Comparison of ENCODE assay signal across 9 cellular contexts in the genomic region with DNA sequence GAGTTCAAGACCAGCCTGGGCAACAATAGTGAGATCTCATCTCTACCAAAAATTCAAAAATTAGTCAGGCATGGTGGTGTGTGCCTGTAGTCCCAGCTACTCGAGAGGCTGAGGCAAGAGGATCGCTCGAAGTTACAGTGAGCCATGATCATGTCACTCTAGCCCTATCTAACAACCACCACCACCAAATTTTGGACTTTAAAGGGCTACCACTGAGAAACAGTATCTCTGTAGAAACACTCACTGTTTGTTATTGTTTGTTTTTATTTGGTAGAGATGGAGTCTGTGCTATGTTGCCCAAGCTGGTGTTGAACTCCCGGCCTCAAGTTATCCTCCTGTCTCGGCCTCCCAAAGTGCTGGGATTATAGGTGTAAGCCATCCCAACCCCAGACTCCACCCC. TPM values are rescaled to one million over a fixed set of nuclear protein-coding genes. Genes with fewer than 3 reads are reported as not detected.
A peak's percentile ranks its signal among the peaks of the same experiment; 100 is the strongest.
DNase-seq lines count a peak whose midpoint lies in the region; ATAC-seq and TF ChIP-seq lines count a peak whose summit lies in the region.
"Had no signal": no experiment of that assay in that cellular context is flagged by ENCODE, and none has a peak within 500 bp of the region (broad histone marks: within the 10 kb centered on the region; RNA-seq: fewer than 3 reads in every experiment).

No MANE protein-coding gene starts in this region.

- in situ Hi-C loops in mammary epithelial cell (cut with MboI; ENCODE audit: low sequenced_read_pairs in 2 of 2): no loop called here
- in situ Hi-C loops in HAP-1 (cut with MboI; ENCODE audit: low sequenced_read_pairs): no loop called here

- dilution Hi-C loops in mammary epithelial cell (cut with HindIII; ENCODE audit: low sequenced_read_pairs): no loop called here

- WGBS in mammary epithelial cell (ENCODE audit: low coverage, missing lambda C conversion rate): 93% methylated on average over 4 of the region's 5 CpGs

- no peaks in the 10 kb centered on the region for H3K27me3 ChIP-seq in BLaER1
- no peaks in the 10 kb centered on the region for H3K27me3 ChIP-seq in mammary epithelial cell (ENCODE audit: insufficient read depth, low read length)
- H3K27me3 ChIP-seq in neural progenitor cell: no peaks in the 10 kb centered on the region
- H3K27me3 ChIP-seq in HAP-1 (ENCODE audit: low read depth): no peaks in the 10 kb centered on the region

- peaks cover 45% of the 10 kb centered on the region for H3K4me1 Mint-ChIP-seq in neural progenitor cell

- peaks cover 1% of the 10 kb centered on the region; the same call in 1 of the 2 replicates for H3K36me3 ChIP-seq in BLaER1
- H3K36me3 ChIP-seq in KOPT-K1 (ENCODE audit: insufficient read depth, low read length): peaks cover 27% of the 10 kb centered on the region
- H3K36me3 ChIP-seq in mammary epithelial cell (ENCODE audit: insufficient read depth, low read length): no peaks in the 10 kb centered on the region
- no peaks in the 10 kb centered on the region for H3K36me3 ChIP-seq in neural progenitor cell
- peaks cover 3% of the 10 kb centered on the region; the same call in 1 of the 2 replicates for H3K36me3 ChIP-seq in HAP-1 (replicated peaks)

- CTCF ChIA-PET in mammary epithelial cell (lab: Charles Lee; ENCODE audit: low non-redundant PET): interaction anchor here (0.6 kb wide), 1 partner anchor 15 kb away, joined by 12 read pairs; no protein-coding TSS in a partner anchor

- peaks cover 21% of the 10 kb centered on the region for H3F3A ChIP-seq in neural progenitor cell (ENCODE audit: low read depth)

- H3K27ac ChIP-seq in BLaER1 (peak overlapping the region; percentile 84), KOPT-K1 (ENCODE audit: low read depth, low read length, poor library complexity, severe bottlenecking) (peak overlapping the region; percentile 68), mammary epithelial cell (ENCODE audit: insufficient read depth, low read depth, low read length) (peak overlapping the region; percentile 70), neural progenitor cell (no peak overlapping the region)

- H3K79me2 ChIP-seq in mammary epithelial cell (ENCODE audit: insufficient read depth, low read length) (peaks cover 31% of the 10 kb centered on the region), neural progenitor cell (ENCODE audit: low read depth) (peaks cover 35% of the 10 kb centered on the region)

- peak overlapping the region; percentile 82 for H3K4me2 ChIP-seq in BLaER1
- H3K4me2 ChIP-seq in mammary epithelial cell (ENCODE audit: insufficient read depth, low read depth, low read length): peak overlapping the region; percentile 65
- H3K4me2 ChIP-seq in neural progenitor cell: no peak overlapping the region

- intact Hi-C loops in mammary epithelial cell (cut with micrococcal nuclease): no loop called here

- H3K4me3 ChIP-seq in BLaER1 (no peak overlapping the region), mammary epithelial cell (replicated peaks in 1 of 3; ENCODE audit: insufficient read depth in 1 of 3, low read depth in 2 of 3, low read length in 3 of 3) (no peak overlapping the region), neural progenitor cell (no peak overlapping the region), HAP-1 (no peak overlapping the region)

- H3K9ac ChIP-seq in BLaER1 (peak overlapping the region; percentile 51; the same call in 1 of the 2 replicates), mammary epithelial cell (ENCODE audit: insufficient read depth, low read length) (no peak overlapping the region), neural progenitor cell (no peak overlapping the region)

- H2AFZ ChIP-seq in mammary epithelial cell (ENCODE audit: low read depth, low read length) (peak overlapping the region; percentile 10), neural progenitor cell (replicated peaks) (no peak overlapping the region)

- H3K27me3 Mint-ChIP-seq in neural progenitor cell (ENCODE audit: insufficient read depth, low read depth): peaks cover 11% of the 10 kb centered on the region

- no peak for DNase-seq in mammary epithelial cell
- DNase-seq in neural progenitor cell (ENCODE audit: low spot score): no peak
- DNase-seq in HAP-1 (ENCODE audit: low spot score in 2 of 2): no peak
- DNase-seq in NAMALWA (ENCODE audit: low spot score): no peak
- no peak for DNase-seq in HuH-7.5 (ENCODE audit: low spot score)
- DNase-seq: NCI-H774 had no signal

- no peak overlapping the region for H3K27ac Mint-ChIP-seq in neural progenitor cell

- H4K20me1 ChIP-seq in BLaER1 (peaks cover 6% of the 10 kb centered on the region), mammary epithelial cell (ENCODE audit: insufficient read depth, low read length) (no peaks in the 10 kb centered on the region), neural progenitor cell (ENCODE audit: low read depth) (no peaks in the 10 kb centered on the region)

- ATAC-seq in GM21360 (IDR thresholded peaks at IDR 0.05; ENCODE audit: unreplicated experiment): no peak

- peak overlapping the region; percentile 83 for H3K4me3 Mint-ChIP-seq in neural progenitor cell

- H3K9me3 ChIP-seq in BLaER1: no peaks in the 10 kb centered on the region
- H3K9me3 ChIP-seq in KOPT-K1 (ENCODE audit: insufficient read depth, low read length, poor library complexity, severe bottlenecking): no peaks in the 10 kb centered on the region
- no peaks in the 10 kb centered on the region for H3K9me3 ChIP-seq in mammary epithelial cell (replicated peaks; ENCODE audit: insufficient read depth, low read length)
- H3K9me3 ChIP-seq in neural progenitor cell (ENCODE audit: low read depth): no peaks in the 10 kb centered on the region
- no peaks in the 10 kb centered on the region; the same call in 1 of the 2 replicates for H3K9me3 ChIP-seq in HAP-1

- TF ChIP-seq CTCF in mammary epithelial cell (conservative IDR thresholded peaks at IDR 0.05 in 1 of 2, IDR thresholded peaks at IDR 0.05 in 1 of 2; ENCODE audit: extremely low read depth in 1 of 2, insufficient read depth in 1 of 2, low read depth in 1 of 2, low read length in 2 of 2) (no peak), neural progenitor cell (IDR thresholded peaks at IDR 0.05) (no peak)

- H3K9me3 Mint-ChIP-seq in neural progenitor cell: no peaks in the 10 kb centered on the region

- peaks cover 5% of the 10 kb centered on the region for H3K36me3 Mint-ChIP-seq in neural progenitor cell

- peaks cover 81% of the 10 kb centered on the region for H3K4me1 ChIP-seq in BLaER1
- peaks cover 56% of the 10 kb centered on the region for H3K4me1 ChIP-seq in mammary epithelial cell (ENCODE audit: insufficient read depth, low read length)
- H3K4me1 ChIP-seq in neural progenitor cell: peaks cover 35% of the 10 kb centered on the region
- H3K4me1 ChIP-seq in HAP-1: peaks cover 14% of the 10 kb centered on the region

- BruUV-seq in mammary epithelial cell (replicated peaks; lab: Mats Ljungman, UMichigan): no TSS peak

RNA-seq across cellular contexts. Expression of gene UBALD2, which starts 1.3 kb away (rescaled TPM):
- 10 to 100 TPM in 1 of 2 donors, 1 to 10 TPM in 1; 5.7 to 54.7 TPM for total RNA-seq in mammary epithelial cell
- 15.3 TPM for polyA plus RNA-seq in mammary epithelial cell
- 9.2 TPM for polyA minus RNA-seq in mammary epithelial cell
- 4.2 and 10.7 TPM in 2 replicates for total RNA-seq in neural progenitor cell (ENCODE audit: low replicate concordance)

RNA-seq across cellular contexts. Expression of gene RNF157, which starts 23.6 kb away (rescaled TPM):
- not detected for total RNA-seq in mammary epithelial cell
- polyA plus RNA-seq in mammary epithelial cell: 0.07 TPM
- polyA minus RNA-seq in mammary epithelial cell: not detected
- 18.5 and 21.0 TPM in 2 replicates for total RNA-seq in neural progenitor cell (ENCODE audit: low replicate concordance)

RNA-seq across cellular contexts. Expression of gene QRICH2, which starts 44.2 kb away (rescaled TPM):
- 1 to 10 TPM; 3.7 to 3.9 TPM for total RNA-seq in mammary epithelial cell
- polyA plus RNA-seq in mammary epithelial cell: 1.3 TPM
- 1.3 TPM for polyA minus RNA-seq in mammary epithelial cell
- 1.7 and 2.3 TPM in 2 replicates for total RNA-seq in neural progenitor cell (ENCODE audit: low replicate concordance)

Comparison
In these comparisons a context has a peak if more than half of its experiments do, and no peak if none do; other contexts are left out.
1. RNA of gene RNF157, which starts 23.6 kb away (total RNA-seq): 18.5 to 21.0 TPM in neural progenitor cell; not detected in mammary epithelial cell; every median in the first group is over 10 times any median in the second.